ENCODE assay signal across 9 cellular contexts in genomic region chr5:148972958-148973357, GRCh38.
DNase-seq lines count a peak whose midpoint lies in the region; ATAC-seq and TF ChIP-seq lines count a peak whose summit lies in the region.
"Had no signal": no experiment of that assay in that cellular context is flagged by ENCODE, and none has a peak within 500 bp of the region (broad histone marks: within the 10 kb centered on the region; RNA-seq: fewer than 3 reads in every experiment).

No MANE protein-coding gene starts in this region.

- WGBS in GM23248 (ENCODE audit: low coverage in 1 of 2, low lambda C conversion rate in 2 of 2, missing lambda C conversion rate in 2 of 2), 2 experiments: 0 to 1% methylated on average over 6 of the region's 6 CpGs
- WGBS in spleen, 5 donors: 17 to 36% (median 30%) methylated on average over 6 of the region's 6 CpGs

- intact Hi-C loops in left ventricle myocardium superior (cut with micrococcal nuclease): no loop called here
- intact Hi-C loops in spleen (cut with DNase I; ENCODE audit: low total_unique reads): no loop called here
- intact Hi-C loops in dorsolateral prefrontal cortex (cut with DNase I): no loop called here

- peak; percentile 96 for DNase-seq in GM23248
- peak; percentile 87 for DNase-seq in adipocyte (ENCODE audit: low read depth)
- DNase-seq in left ventricle myocardium superior: no peak
- no peak for DNase-seq in spleen
- DNase-seq in activated CD4-positive, alpha-beta T cell treated with anti-CD3 and anti-CD28 coated beads for 4 hours: no peak
- DNase-seq in dorsolateral prefrontal cortex: no peak
- no peak for DNase-seq in cerebellum (ENCODE audit: low spot score)

- TF ChIP-seq POLR2A in spleen (IDR thresholded peaks at IDR 0.05): no peak

- TF ChIP-seq CTCF in spleen (IDR thresholded peaks at IDR 0.05 in 8 of 11, conservative IDR thresholded peaks at IDR 0.05 in 3 of 11) (no peak), dorsolateral prefrontal cortex (IDR thresholded peaks at IDR 0.05 in 54 of 56, conservative IDR thresholded peaks at IDR 0.05 in 2 of 56; ENCODE audit: low read depth in 1 of 56, partially characterized antibody in 56 of 56) (no peak)

- H3K4me3 ChIP-seq in GM23248 (peak overlapping the region; percentile 56), adipocyte (ENCODE audit: low read length) (peak overlapping the region; percentile 50), spleen (no peak overlapping the region), dorsolateral prefrontal cortex (no peak overlapping the region)

- in situ Hi-C loops in GM23248 (cut with MboI): no loop called here

- no peaks in the 10 kb centered on the region for H3K9me2 ChIP-seq in GM23248 (ENCODE audit: insufficient read depth)

- ATAC-seq in left ventricle myocardium superior (peak; percentile 55), HG03571 (IDR thresholded peaks at IDR 0.05; ENCODE audit: unreplicated experiment) (no peak)

- H3K27ac ChIP-seq in GM23248 (peak overlapping the region; percentile 92), spleen (peak overlapping the region in 7 of 8 donors; percentile 1 to 73 (median 50)), dorsolateral prefrontal cortex (peak overlapping the region in 19 of 59 donors; percentile 0 to 69 (median 36))
- H3K27ac ChIP-seq: HL-60 had no signal

- no peaks in the 10 kb centered on the region for H3K79me2 ChIP-seq in GM23248 (ENCODE audit: insufficient read depth)

- H4K20me1 ChIP-seq in GM23248 (ENCODE audit: insufficient read depth): no peaks in the 10 kb centered on the region

- H3K9me3 ChIP-seq in GM23248 (ENCODE audit: low read depth): no peaks in the 10 kb centered on the region
- H3K9me3 ChIP-seq in adipocyte (ENCODE audit: control insufficient read depth, low read length): no peaks in the 10 kb centered on the region
- H3K9me3 ChIP-seq in spleen: no peaks in the 10 kb centered on the region

- H3K4me2 ChIP-seq in GM23248 (ENCODE audit: unreplicated experiment): peak overlapping the region; percentile 73

- H3K9ac ChIP-seq in GM23248 (peak overlapping the region; percentile 72), adipocyte (ENCODE audit: low read length) (peak overlapping the region; percentile 51)

- H3F3A ChIP-seq in GM23248 (ENCODE audit: insufficient read depth): peaks cover 21% of the 10 kb centered on the region

- H3K4me1 ChIP-seq in GM23248 (ENCODE audit: insufficient read depth): peaks cover 28% of the 10 kb centered on the region
- H3K4me1 ChIP-seq in adipocyte (ENCODE audit: control insufficient read depth, insufficient read depth, low read length): peaks cover 51% of the 10 kb centered on the region
- peaks cover 0 to 17% (median 8%) of the 10 kb centered on the region in 6 donors for H3K4me1 ChIP-seq in spleen

- no peaks in the 10 kb centered on the region for H3K27me3 ChIP-seq in GM23248 (replicated peaks; ENCODE audit: insufficient read depth)
- H3K27me3 ChIP-seq in adipocyte (replicated peaks; ENCODE audit: control insufficient read depth, insufficient read depth, low read length): no peaks in the 10 kb centered on the region
- H3K27me3 ChIP-seq in spleen (replicated peaks in 1 of 7): no peaks in the 10 kb centered on the region
- no peaks in the 10 kb centered on the region for H3K27me3 ChIP-seq in dorsolateral prefrontal cortex

- H2AFZ ChIP-seq in GM23248: peak overlapping the region; percentile 55

- no peaks in the 10 kb centered on the region for H3K36me3 ChIP-seq in GM23248 (ENCODE audit: low read depth)
- H3K36me3 ChIP-seq in adipocyte (ENCODE audit: control insufficient read depth, insufficient read depth, low read length, severe bottlenecking): no peaks in the 10 kb centered on the region
- H3K36me3 ChIP-seq in spleen: no peaks in the 10 kb centered on the region

Comparison
In these comparisons a context has a peak if more than half of its experiments do, and no peak if none do; other contexts are left out.
1. DNase-seq: peak in GM23248 (single experiment) and adipocyte (single experiment); none in left ventricle myocardium superior (single experiment), spleen (single experiment), activated CD4-positive, alpha-beta T cell treated with anti-CD3 and anti-CD28 coated beads for 4 hours (0 of 2), dorsolateral prefrontal cortex (0 of 10) and cerebellum (single experiment).
2. H3K4me3 ChIP-seq: peak in GM23248 (single experiment) and adipocyte (single experiment); none in spleen (0 of 8) and dorsolateral prefrontal cortex (0 of 59).